ENCODE assay signal across 8 cellular contexts in the genomic region with DNA sequence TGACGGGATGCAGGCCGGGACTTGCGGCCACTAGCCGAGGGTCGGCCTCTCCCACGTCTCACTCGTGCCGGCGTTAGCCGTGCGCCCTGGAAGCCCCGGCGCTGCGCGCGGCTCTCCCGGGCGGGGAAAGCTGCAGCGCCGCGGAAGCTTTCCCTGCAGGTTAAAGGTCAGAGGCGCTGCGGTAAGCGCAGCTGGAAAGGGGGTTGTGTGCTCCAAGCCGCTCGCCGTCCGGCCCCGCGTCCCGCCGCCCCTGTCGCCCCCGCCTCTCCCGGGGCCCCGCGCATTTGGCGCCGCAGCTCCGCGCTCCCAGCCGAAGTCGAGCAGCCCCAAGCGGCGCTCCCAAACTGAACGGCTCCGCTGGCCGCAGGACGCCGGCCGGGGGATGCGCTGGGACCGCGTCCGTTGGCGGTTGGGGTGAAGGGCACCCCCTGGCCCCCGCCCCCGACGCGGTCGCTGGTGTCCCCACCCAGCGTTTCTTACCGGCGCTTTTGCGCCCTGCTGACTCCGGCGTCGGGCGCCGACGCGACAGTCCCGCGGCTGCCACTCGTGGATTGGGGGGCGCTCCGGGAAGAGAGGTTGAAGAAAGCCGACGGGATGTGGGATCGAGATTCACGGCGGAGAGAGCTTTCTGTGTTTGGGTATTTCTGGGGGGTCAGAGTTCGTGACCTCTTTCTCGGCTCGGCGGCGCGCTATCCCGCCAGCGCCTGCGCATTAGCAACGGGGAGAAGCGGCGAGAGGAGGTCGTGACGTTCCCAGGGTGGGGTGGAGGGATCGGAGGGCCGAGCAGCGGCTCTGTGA. TPM values are rescaled to one million over a fixed set of nuclear protein-coding genes. Genes with fewer than 3 reads are reported as not detected.
DNase-seq lines count a peak whose midpoint lies in the region; TF ChIP-seq lines count a peak whose summit lies in the region.

TSS of gene NR2C1 (minus strand) at position 719 of the 798 bp plus-strand sequence. CDS start 6,234 bp downstream, outside the sequence.

- DNase-seq in GM03348 (ENCODE audit: low spot score): peak; percentile 99
- peak; percentile 74 for DNase-seq in HFF-Myc (ENCODE audit: extremely low read depth, low read depth)
- DNase-seq in NB4 (ENCODE audit: low read depth): peak; percentile 98
- peak; percentile 98 for DNase-seq in SK-N-SH
- peak; percentile 92 for DNase-seq in activated naive CD4-positive, alpha-beta T cell treated with anti-CD3 and anti-CD28 coated beads, Interleukin-2, amount 50 U/mL, for 16 hours
- DNase-seq in globus pallidus (ENCODE audit: low spot score): peak; percentile 93
- peak; percentile 26 to 95 (median 88) for DNase-seq in nucleus accumbens (lab: John Stamatoyannopoulos, UW)

- H3K9me2 ChIP-seq in SK-N-SH: no peaks in the 10 kb centered on the region

- H3K36me3 ChIP-seq in SK-N-SH (replicated peaks in 1 of 2; ENCODE audit: control insufficient read depth in 1 of 2, insufficient read depth in 2 of 2, low read length in 1 of 2): no peaks in the 10 kb centered on the region

- TF ChIP-seq RAD21 in SK-N-SH (IDR thresholded peaks at IDR 0.05; ENCODE audit: low read length): no peak

- H2AFZ ChIP-seq in SK-N-SH (ENCODE audit: low read depth): peak within 1 kb of the TSS; percentile 96

- H3K79me2 ChIP-seq in SK-N-SH (ENCODE audit: insufficient read depth): peaks cover 48% of the 10 kb centered on the region

- no peak for TF ChIP-seq CTCF in HFF-Myc (IDR thresholded peaks at IDR 0.05; ENCODE audit: low read depth, low read length, missing control alignments)
- TF ChIP-seq CTCF in NB4 (IDR thresholded peaks at IDR 0.05; ENCODE audit: low read depth, low read length): no peak
- no peak for TF ChIP-seq CTCF in SK-N-SH (IDR thresholded peaks at IDR 0.05)

- peak; percentile 66 for TF ChIP-seq POLR2A in NB4 (IDR thresholded peaks at IDR 0.05; ENCODE audit: extremely low read depth, insufficient read length)

- POLR2A ChIA-PET in SK-N-SH (lab: Yijun Ruan, JAX): interaction anchor here (0.8 to 2.4 kb wide), 4 partner anchors 69 to 429 kb away, joined by 3 to 14 read pairs (median 4); partner anchors contain the start of genes FGD6, NDUFA12 and VEZT

- H3K27me3 ChIP-seq in SK-N-SH (ENCODE audit: insufficient read depth): no peaks in the 10 kb centered on the region

- peak within 1 kb of the TSS; percentile 56 to 73; a peak in 3 of 4 replicates for H3K27ac ChIP-seq in SK-N-SH (ENCODE audit: low read depth in 2 of 2, low read length in 1 of 2)
- H3K27ac ChIP-seq in temporal lobe (ENCODE audit: low read depth, low read length): peak within 1 kb of the TSS; percentile 69

- H3K4me2 ChIP-seq in SK-N-SH: peak within 1 kb of the TSS; percentile 76

- no peaks in the 10 kb centered on the region for H4K20me1 ChIP-seq in SK-N-SH (ENCODE audit: insufficient read depth)

- H3K4me1 ChIP-seq in SK-N-SH (ENCODE audit: control insufficient read depth in 1 of 2, insufficient read depth in 2 of 2, low read depth in 1 of 2, low read length in 1 of 2): no peaks in the 10 kb centered on the region

- no peaks in the 10 kb centered on the region for H3K9me3 ChIP-seq in SK-N-SH

- H3K4me3 ChIP-seq in HFF-Myc (replicated peaks; ENCODE audit: low read depth, low read length) (peak within 1 kb of the TSS; percentile 80), NB4 (ENCODE audit: low read depth, low read length) (peak within 1 kb of the TSS; percentile 75), SK-N-SH (ENCODE audit: low read depth in 2 of 2, low read length in 1 of 2) (peak within 1 kb of the TSS; percentile 77 to 94)

- no peak for TF ChIP-seq EP300 in SK-N-SH (IDR thresholded peaks at IDR 0.05; ENCODE audit: borderline replicate concordance in 1 of 2, low read depth in 1 of 2, low read length in 1 of 2)

- CTCF ChIA-PET in SK-N-SH (lab: Yijun Ruan, JAX): interaction anchor here (0.6 to 2.7 kb wide), 24 partner anchors 10 to 737 kb away, joined by 3 to 18 read pairs (median 4); partner anchors contain the start of genes FGD6, METAP2 and VEZT

- WGBS in SK-N-SH (ENCODE audit: low lambda C conversion rate): 2% methylated on average over 23 of the region's 99 CpGs

- H3K9ac ChIP-seq in SK-N-SH: peak within 1 kb of the TSS; percentile 84

- no peaks in the 10 kb centered on the region for H3F3A ChIP-seq in SK-N-SH (replicated peaks; ENCODE audit: insufficient read depth)

TF ChIP-seq in SK-N-SH, 30 proteins besides CTCF, POLR2A, EP300 and RAD21:
- TF ChIP-seq NRF1 (IDR thresholded peaks at IDR 0.05; ENCODE audit: low read depth, low read length) (peak; percentile 80), JUND (IDR thresholded peaks at IDR 0.05) (no peak), SMC3 (IDR thresholded peaks at IDR 0.05; ENCODE audit: low read depth, low read length) (no peak), MXI1 (IDR thresholded peaks at IDR 0.05; ENCODE audit: low read depth, low read length) (peak; percentile 45; the same call in 1 of the 2 replicates), RFX5 (IDR thresholded peaks at IDR 0.05; ENCODE audit: low read length) (no peak), RCOR1 (IDR thresholded peaks at IDR 0.05; ENCODE audit: low read length) (0 out of 2 replicates have a peak, but pooled peaks have one; percentile 46), GABPA (IDR thresholded peaks at IDR 0.05; ENCODE audit: low read depth) (peak; percentile 53; the same call in 1 of the 2 replicates), RXRA (IDR thresholded peaks at IDR 0.05; ENCODE audit: borderline replicate concordance, low read depth) (0 out of 2 replicates have a peak, but pooled peaks have one; percentile 26), SIN3A (IDR thresholded peaks at IDR 0.05; ENCODE audit: borderline replicate concordance, low read depth, low read length) (peak; percentile 74), TAF1 (IDR thresholded peaks at IDR 0.05; ENCODE audit: borderline replicate concordance, low read depth, low read length) (0 out of 2 replicates have a peak, but pooled peaks have one; percentile 30), CHD2 (IDR thresholded peaks at IDR 0.05; ENCODE audit: low read length, partially characterized antibody) (peak; percentile 87), EZH2phosphoT487 (IDR thresholded peaks at IDR 0.05; ENCODE audit: borderline replicate concordance, low read depth) (no peak), GATA2 (CRISPR knock-in tag; IDR thresholded peaks at IDR 0.05) (no peak)

RNA-seq across cellular contexts. Expression of gene NR2C1, which starts in this region (rescaled TPM):
- polyA plus RNA-seq in SK-N-SH (2012; rRNA removed): 15.9 and 19.1 TPM in 2 replicates
- polyA plus RNA-seq in SK-N-SH (2012; cell fraction: cytosol; rRNA removed): 7.6 and 9.0 TPM in 2 replicates
- 45.0 and 103 TPM in 2 replicates for polyA plus RNA-seq in SK-N-SH (2012; cell fraction: nucleus; rRNA removed)
- 44.5 TPM for total RNA-seq in temporal lobe

Comparison
In these comparisons a context has a peak if more than half of its experiments do, and no peak if none do; other contexts are left out.
1. Peak in every context shown above with its lines: DNase-seq, H3K4me3 ChIP-seq and H3K27ac ChIP-seq.